ENCODE assay signal across 8 cellular contexts in genomic region chr6:35941170-35941569, GRCh38. TPM values are rescaled to one million over a fixed set of nuclear protein-coding genes. Genes with fewer than 3 reads are reported as not detected.
DNase-seq lines count a peak whose midpoint lies in the region; ATAC-seq, FAIRE-seq and TF ChIP-seq lines count a peak whose summit lies in the region.
"Not testable (repeated sequence)": the region's sequence is repeated elsewhere in the genome, so short reads cannot be mapped to it uniquely, and the experiment has no call there.

No MANE protein-coding gene starts in this region.

- not testable (repeated sequence) for TF ChIP-seq EP300 in HepG2 (IDR thresholded peaks at IDR 0.05; ENCODE audit: low read depth in 2 of 2, low read length in 2 of 2); HepG2 (CRISPR knock-in tag; IDR thresholded peaks at IDR 0.05; ENCODE audit: borderline replicate concordance); transverse colon (IDR thresholded peaks at IDR 0.05; ENCODE audit: low read depth)

- DNase-seq in astrocyte (ENCODE audit: low read depth); left colon; HepG2 (ENCODE audit: low spot score); transverse colon: not testable (repeated sequence)
- peak; percentile 33 for DNase-seq in colonic mucosa
- peak in 1 of 3 donors; percentile 28 for DNase-seq in mucosa of descending colon
- peak; percentile 76 for DNase-seq in small intestine

- not testable (repeated sequence) for H3K4me1 Mint-ChIP-seq in astrocyte (ENCODE audit: low read depth, unreplicated experiment)

- 46% methylated on average over 7 of the region's 7 CpGs for WGBS in HepG2 (ENCODE audit: low lambda C conversion rate)
- WGBS in small intestine, 3 donors: 31 to 76% (median 47%) methylated on average over 7 of the region's 7 CpGs
- WGBS in transverse colon (ENCODE audit: low coverage in 1 of 2), 2 donors: 51 to 55% methylated on average over 3 to 7 of the region's 7 CpGs

- H3K4me3 Mint-ChIP-seq in astrocyte (ENCODE audit: unreplicated experiment): peak overlapping the region; percentile 45

- not testable (repeated sequence) for H3K27ac Mint-ChIP-seq in astrocyte (ENCODE audit: unreplicated experiment)

- H3K79me2 ChIP-seq in astrocyte (ENCODE audit: insufficient read depth, low read length); HepG2 (ENCODE audit: insufficient read depth, low read length): not testable (repeated sequence)

- H3K4me3 ChIP-seq in astrocyte (ENCODE audit: insufficient read depth, low read depth, low read length); colonic mucosa; HepG2 (replicated peaks in 1 of 3; ENCODE audit: insufficient read depth in 1 of 3, low read depth in 2 of 3, low read length in 3 of 3); mucosa of descending colon; small intestine (ENCODE audit: low read depth in 1 of 2, low read length in 2 of 2); transverse colon: not testable (repeated sequence)
- H3K4me3 ChIP-seq in mucosa of rectum (ENCODE audit: low read length in 2 of 2): peak overlapping the region in 1 of 2 donors; percentile 33

- not testable (repeated sequence) for H4K20me1 ChIP-seq in astrocyte (ENCODE audit: insufficient read depth, low read length); HepG2 (ENCODE audit: insufficient read depth, low read length)

- H3K27me3 Mint-ChIP-seq in astrocyte (ENCODE audit: low read depth, unreplicated experiment): not testable (repeated sequence)

- not testable (repeated sequence) for H2AFZ ChIP-seq in astrocyte (ENCODE audit: low read depth, low read length); HepG2 (ENCODE audit: low read length)

- not testable (repeated sequence) for H3K4me1 ChIP-seq in astrocyte (ENCODE audit: insufficient read depth, low read length); colonic mucosa; mucosa of descending colon (ENCODE audit: low read depth); small intestine (ENCODE audit: control insufficient read depth in 2 of 2, insufficient read depth in 1 of 2, low read depth in 1 of 2, low read length in 1 of 2)
- H3K4me1 ChIP-seq in HepG2 (ENCODE audit: insufficient read depth, low read length) (peaks cover 33% of the 10 kb centered on the region), mucosa of rectum (ENCODE audit: control insufficient read depth in 2 of 2, insufficient read depth in 2 of 2, low read length in 2 of 2) (peaks cover 4 to 17% of the 10 kb centered on the region in 2 donors), transverse colon (peaks cover 0 to 30% (median 8%) of the 10 kb centered on the region in 4 donors)

- not testable (repeated sequence) for H3K9me3 ChIP-seq in astrocyte (ENCODE audit: insufficient read depth, low read depth, low read length); colonic mucosa; HepG2 (ENCODE audit: low read length); mucosa of descending colon; mucosa of rectum (ENCODE audit: control insufficient read depth in 2 of 2, low read length in 2 of 2); small intestine (ENCODE audit: control insufficient read depth, low read depth); transverse colon

- not testable (repeated sequence) for H3K4me2 ChIP-seq in astrocyte (ENCODE audit: low read length)
- peak overlapping the region; percentile 16; the same call in 1 of the 2 replicates for H3K4me2 ChIP-seq in HepG2 (ENCODE audit: low read depth, low read length)

- not testable (repeated sequence) for H3K9ac ChIP-seq in astrocyte (ENCODE audit: low read length); colonic mucosa (ENCODE audit: low read depth in 2 of 2, low read length in 2 of 2); HepG2 (ENCODE audit: insufficient read depth, low read depth, low read length); mucosa of rectum (ENCODE audit: low read depth in 1 of 2, low read length in 2 of 2)

- not testable (repeated sequence) for TF ChIP-seq RAD21 in HepG2 (CRISPR knock-in tag; IDR thresholded peaks at IDR 0.05)

- intact Hi-C loops in colonic mucosa (cut with DNase I); left colon (cut with DNase I, micrococcal nuclease); mucosa of descending colon (cut with DNase I, micrococcal nuclease); transverse colon (cut with DNase I; ENCODE audit: low total_unique reads): not testable (repeated sequence)
- intact Hi-C loops in HepG2 (cut with micrococcal nuclease; ENCODE audit: unreplicated experiment): loop anchor here (10.0 kb wide), 1 partner anchor 84 kb away; the partner anchor contains the start of genes MAPK14 and SLC26A8

- CTCF ChIA-PET in HepG2 (lab: Yijun Ruan, JAX; ENCODE audit: low intra/inter-chr PET ratio, low total read pairs): not testable (repeated sequence)

- H3K27me3 ChIP-seq in astrocyte (ENCODE audit: insufficient read depth, low read length); colonic mucosa; HepG2 (ENCODE audit: control insufficient read depth in 1 of 2, insufficient read depth in 2 of 2, low read length in 2 of 2); mucosa of rectum (ENCODE audit: control insufficient read depth in 2 of 2, insufficient read depth in 2 of 2, low read length in 2 of 2); small intestine (ENCODE audit: control insufficient read depth in 2 of 2, insufficient read depth in 2 of 2, low read length in 2 of 2); transverse colon: not testable (repeated sequence)

- H3K27ac ChIP-seq in astrocyte (ENCODE audit: low read depth, low read length); HepG2 (ENCODE audit: extremely low read length, insufficient read depth, low read length); small intestine (ENCODE audit: low read depth in 1 of 2, low read length in 1 of 2): not testable (repeated sequence)
- H3K27ac ChIP-seq in colonic mucosa (peak overlapping the region; percentile 66), mucosa of rectum (ENCODE audit: low read depth in 2 of 2, low read length in 2 of 2) (peak overlapping the region; percentile 16 to 39), transverse colon (peak overlapping the region; percentile 37 to 77 (median 63))

- POLR2A ChIA-PET in HepG2 (lab: Yijun Ruan, JAX): not testable (repeated sequence)

- not testable (repeated sequence) for TF ChIP-seq CTCF in astrocyte (IDR thresholded peaks at IDR 0.05; ENCODE audit: insufficient read depth, low read depth, low read length); colonic mucosa (IDR thresholded peaks at IDR 0.05); HepG2 (CRISPR knock-in tag; IDR thresholded peaks at IDR 0.05); mucosa of descending colon (IDR thresholded peaks at IDR 0.05); transverse colon (IDR thresholded peaks at IDR 0.05)

- BruUV-seq in HepG2 (replicated peaks; lab: Mats Ljungman, UMichigan): not testable (repeated sequence)

- in situ Hi-C loops in HepG2 (cut with HindIII; ENCODE audit: extremely low pct_ligation_motif_present, low pct_unique_long_range_greater_than_20kb); transverse colon (cut with MboI; ENCODE audit: low pct_ligation_motif_present in 1 of 4, low pct_unique_long_range_greater_than_20kb in 1 of 4, low sequenced_read_pairs in 3 of 4): not testable (repeated sequence)

- ATAC-seq in left colon (peak; percentile 42), mucosa of descending colon (peak; percentile 28)
- ATAC-seq in HepG2: not testable (repeated sequence)

- H3K36me3 ChIP-seq in astrocyte (ENCODE audit: insufficient read depth, low read length); colonic mucosa; HepG2 (replicated peaks in 1 of 2; ENCODE audit: control insufficient read depth in 1 of 2, insufficient read depth in 2 of 2, low read length in 2 of 2); mucosa of descending colon (ENCODE audit: low read depth); mucosa of rectum (ENCODE audit: control insufficient read depth in 2 of 2, insufficient read depth in 2 of 2, low read length in 2 of 2); small intestine (ENCODE audit: control insufficient read depth in 2 of 2, insufficient read depth in 2 of 2, low read length in 2 of 2); transverse colon: not testable (repeated sequence)

- H3K36me3 Mint-ChIP-seq in astrocyte (ENCODE audit: low read depth, unreplicated experiment): not testable (repeated sequence)

- not testable (repeated sequence) for H3K9me3 Mint-ChIP-seq in astrocyte (ENCODE audit: unreplicated experiment)

- FAIRE-seq in astrocyte (lab: Jason Lieb, UNC); HepG2 (lab: Jason Lieb, UNC); small intestine (lab: Jason Lieb, UNC): not testable (repeated sequence)

- not testable (repeated sequence) for TF ChIP-seq POLR2A in HepG2 (IDR thresholded peaks at IDR 0.05; ENCODE audit: insufficient read depth in 1 of 2, low read depth in 2 of 2, low read length in 2 of 2); transverse colon (IDR thresholded peaks at IDR 0.05)

RNA-seq across cellular contexts. Expression of gene SRPK1, which starts 20.3 kb away (rescaled TPM):
- total RNA-seq in astrocyte (52.2 and 58.6 TPM in 2 replicates), colonic mucosa (100 to 1,000 TPM in 1 of 2 donors, 10 to 100 TPM in 1; 89.4 to 111 TPM), left colon (10 to 100 TPM; 81.3 to 95.1 TPM), HepG2 (2016; rRNA removed; fragmentation: Illumina TruSeq; extraction: Trizol) (142 and 184 TPM in 2 replicates), mucosa of descending colon (10 to 100 TPM; 57.3 to 84.3 (median 75.8) TPM), transverse colon (100 to 1,000 TPM; 107 to 155 (median 110) TPM)
- total RNA-seq in HepG2 (2016; cell fraction: cytosol; rRNA removed; fragmentation: Illumina TruSeq; extraction: Trizol; ENCODE audit: low read depth): 27.0 and 30.7 TPM in 2 replicates
- total RNA-seq in HepG2 (2016; cell fraction: insoluble cytoplasmic fraction; rRNA removed; fragmentation: Illumina TruSeq; extraction: Trizol): 139 and 172 TPM in 2 replicates
- 53.8 and 63.2 TPM in 2 replicates for total RNA-seq in HepG2 (2016; cell fraction: membrane; rRNA removed; fragmentation: Illumina TruSeq; extraction: Trizol)
- total RNA-seq in HepG2 (2016; cell fraction: nucleus; rRNA removed; fragmentation: Illumina TruSeq; extraction: Trizol): 163 and 181 TPM in 2 replicates
- polyA plus RNA-seq in HepG2 (2011; rRNA removed) (50.6 and 56.4 TPM in 2 replicates), small intestine (10 to 100 TPM; 14.9 to 34.9 (median 26.4) TPM)
- 22.5 and 36.0 TPM in 2 replicates for polyA plus RNA-seq in HepG2 (2011; cell fraction: cytosol; rRNA removed)
- 66.5 and 79.9 TPM in 2 replicates for polyA plus RNA-seq in HepG2 (2011; cell fraction: nucleus; rRNA removed)
- 57.5 and 57.8 TPM in 2 replicates for polyA plus RNA-seq in HepG2 (2012)
- 7.4 and 8.0 TPM in 2 replicates for polyA plus RNA-seq in HepG2 (2016; cell fraction: cytosol; fragmentation: Illumina TruSeq; extraction: Trizol; ENCODE audit: low read depth)
- polyA plus RNA-seq in HepG2 (2016; cell fraction: insoluble cytoplasmic fraction; fragmentation: Illumina TruSeq; extraction: Trizol; ENCODE audit: low read depth): 125 and 129 TPM in 2 replicates
- polyA plus RNA-seq in HepG2 (2016; cell fraction: membrane; fragmentation: Illumina TruSeq; extraction: Trizol; ENCODE audit: low read depth): 21.8 and 23.6 TPM in 2 replicates
- 173 and 179 TPM in 2 replicates for polyA plus RNA-seq in HepG2 (2016; cell fraction: nucleus; fragmentation: Illumina TruSeq; extraction: Trizol; ENCODE audit: insufficient read depth, low read depth)
- 76.8 and 87.1 TPM in 2 replicates for polyA minus RNA-seq in HepG2 (2011; rRNA and poly(A)+ RNA removed; ENCODE audit: low replicate concordance)
- 63.8 and 80.5 TPM in 2 replicates for polyA minus RNA-seq in HepG2 (2011; cell fraction: cytosol; rRNA and poly(A)+ RNA removed)
- polyA minus RNA-seq in HepG2 (2011; cell fraction: nucleus; rRNA and poly(A)+ RNA removed): 233 and 277 TPM in 2 replicates
